In the genomic region with DNA sequence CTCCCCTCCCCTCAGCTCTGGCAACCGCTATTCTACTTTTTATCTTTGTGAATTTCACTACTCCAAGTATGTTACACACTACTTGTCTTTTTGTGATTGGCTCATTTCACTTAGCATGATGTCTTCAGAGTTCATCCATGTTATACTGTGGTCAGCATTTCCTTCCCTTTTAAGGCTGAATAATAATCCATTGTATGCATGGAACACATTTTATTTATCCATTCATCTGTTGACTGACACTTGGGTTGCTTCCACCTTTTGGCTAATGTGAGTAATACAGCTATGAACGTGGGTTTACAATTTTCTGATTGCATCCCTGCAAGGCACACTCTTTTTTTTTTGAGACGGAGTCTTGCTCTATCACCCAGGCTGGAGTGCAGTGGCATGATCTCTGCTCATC, we compare ENCODE assay signal across 12 cellular contexts. TPM values are rescaled to one million over a fixed set of nuclear protein-coding genes. Genes with fewer than 3 reads are reported as not detected.
DNase-seq lines count a peak whose midpoint lies in the region; ATAC-seq and TF ChIP-seq lines count a peak whose summit lies in the region.
"Had no signal": no experiment of that assay in that cellular context is flagged by ENCODE, and none has a peak within 500 bp of the region (broad histone marks: within the 10 kb centered on the region; RNA-seq: fewer than 3 reads in every experiment).

No MANE protein-coding gene starts in this region.

- ATAC-seq in RWPE2 (ENCODE audit: low read depth) (no peak), HG02610 (IDR thresholded peaks at IDR 0.05; ENCODE audit: unreplicated experiment) (no peak), GM19023 (IDR thresholded peaks at IDR 0.05; ENCODE audit: unreplicated experiment) (no peak), T-helper 17 cell (no peak)
- ATAC-seq: upper lobe of right lung had no signal

- no peaks in the 10 kb centered on the region for H3K36me3 Mint-ChIP-seq in T-helper 17 cell (ENCODE audit: low read depth)
- H3K36me3 Mint-ChIP-seq: neural progenitor cell had no signal

- DNase-seq in AG04450 (ENCODE audit: low read depth, low spot score): no peak
- DNase-seq in RWPE2 (ENCODE audit: low spot score): no peak
- peak; percentile 66 for DNase-seq in fibroblast of mammary gland (ENCODE audit: low read depth)
- no peak for DNase-seq in T-helper 17 cell
- no peak for DNase-seq in GM19240 (ENCODE audit: insufficient read length, low spot score)
- DNase-seq: activated T-cell treated with anti-CD3 and anti-CD28 coated beads for 4 hours, NCI-H2081, upper lobe of right lung had no signal

- H3K36me3 ChIP-seq in RWPE2 (ENCODE audit: low read depth): no peaks in the 10 kb centered on the region
- H3K36me3 ChIP-seq: neural progenitor cell, upper lobe of right lung had no signal

- H3K9me3 ChIP-seq in AG04450 (ENCODE audit: control insufficient read depth, insufficient read depth, low read length) (no peaks in the 10 kb centered on the region), RWPE2 (ENCODE audit: severe bottlenecking) (no peaks in the 10 kb centered on the region), T-helper 17 cell (ENCODE audit: control insufficient read depth, low read length, poor library complexity, severe bottlenecking) (no peaks in the 10 kb centered on the region)
- H3K9me3 ChIP-seq: upper lobe of right lung had no signal

- H3K27me3 ChIP-seq in AG04450 (ENCODE audit: control insufficient read depth, insufficient read depth, low read length) (no peaks in the 10 kb centered on the region), RWPE2 (ENCODE audit: insufficient read depth, poor library complexity, severe bottlenecking) (no peaks in the 10 kb centered on the region)
- H3K27me3 ChIP-seq: neural progenitor cell, upper lobe of right lung had no signal

- H3K4me3 ChIP-seq in AG04450 (ENCODE audit: low read depth, low read length) (no peak overlapping the region), RWPE2 (ENCODE audit: severe bottlenecking) (no peak overlapping the region), fibroblast of mammary gland (ENCODE audit: control insufficient read depth, low read depth, low read length) (no peak overlapping the region)
- H3K4me3 ChIP-seq: neural progenitor cell, upper lobe of right lung had no signal

- CTCF ChIA-PET in AG04450 (lab: Charles Lee): interaction anchor here (0.7 to 1.5 kb wide), 3 partner anchors 11 to 189 kb away, joined by 3 read pairs; no protein-coding TSS in a partner anchor

- H3K4me1 Mint-ChIP-seq in T-helper 17 cell: peaks cover 15% of the 10 kb centered on the region
- H3K4me1 Mint-ChIP-seq: neural progenitor cell had no signal

- POLR2A ChIA-PET in AG04450 (lab: Yijun Ruan, JAX): interaction anchor here (0.6 to 0.9 kb wide), 2 partner anchors 52 to 71 kb away, joined by 4 to 8 read pairs; no protein-coding TSS in a partner anchor

- H3K27ac ChIP-seq in AG04450 (ENCODE audit: low read depth, low read length) (no peak overlapping the region), RWPE2 (ENCODE audit: poor library complexity, severe bottlenecking) (no peak overlapping the region)
- H3K27ac ChIP-seq: neural progenitor cell, upper lobe of right lung had no signal

- H3K27ac Mint-ChIP-seq in T-helper 17 cell: no peak overlapping the region
- H3K27ac Mint-ChIP-seq: neural progenitor cell had no signal

- H3K4me3 Mint-ChIP-seq in T-helper 17 cell: no peak overlapping the region
- H3K4me3 Mint-ChIP-seq: neural progenitor cell had no signal

- H3K4me1 ChIP-seq in RWPE2 (ENCODE audit: insufficient read depth, poor library complexity, severe bottlenecking): peaks cover 29% of the 10 kb centered on the region
- H3K4me1 ChIP-seq: neural progenitor cell, upper lobe of right lung had no signal

- TF ChIP-seq CTCF in AG04450 (IDR thresholded peaks at IDR 0.05; ENCODE audit: low read depth, low read length) (0 out of 2 replicates have a peak, but pooled peaks have one; percentile 6), GM12873 (IDR thresholded peaks at IDR 0.05; ENCODE audit: insufficient read depth, low read depth, low read length, missing control alignments) (peak; percentile 18), RWPE2 (IDR thresholded peaks at IDR 0.05; ENCODE audit: poor library complexity, severe bottlenecking) (peak; percentile 51), fibroblast of mammary gland (conservative IDR thresholded peaks at IDR 0.05; ENCODE audit: control insufficient read depth, insufficient read depth, low read depth, low read length) (peak; percentile 23)

- no peaks in the 10 kb centered on the region for H3K27me3 Mint-ChIP-seq in T-helper 17 cell

RNA-seq across cellular contexts. Expression of a gene that starts 53.0 kb away (rescaled TPM):
- polyA plus RNA-seq in AG04450 (2011; rRNA removed): 42.0 and 45.1 TPM in 2 replicates
- polyA minus RNA-seq in AG04450 (2011; rRNA and poly(A)+ RNA removed): 34.6 and 46.2 TPM in 2 replicates
- 10 to 100 TPM; 45.5 to 51.3 TPM for total RNA-seq in T-helper 17 cell
